Comparison of ENCODE assay signal across 10 cellular contexts in the genomic region with DNA sequence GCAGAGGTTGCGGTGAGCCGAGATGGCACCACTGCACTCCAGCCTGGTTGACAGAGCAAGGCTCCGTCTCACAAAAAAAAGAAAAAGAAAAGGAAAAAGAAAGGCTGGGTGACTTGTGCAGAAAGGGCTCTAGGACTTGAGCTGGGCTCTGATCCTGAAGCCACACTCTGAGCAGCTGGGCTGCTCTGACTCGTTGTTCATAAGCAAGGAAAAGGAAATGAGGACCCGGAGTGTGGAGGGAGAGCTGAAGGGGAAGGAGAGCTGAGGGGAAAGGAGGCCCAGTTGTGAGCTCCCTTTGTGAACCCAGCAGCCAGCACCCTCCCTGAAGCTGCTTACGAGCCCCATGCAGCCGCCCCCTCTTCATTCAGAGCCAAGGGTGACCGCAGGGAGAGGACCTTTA. TPM values are rescaled to one million over a fixed set of nuclear protein-coding genes. Genes with fewer than 3 reads are reported as not detected.
A peak's percentile ranks its signal among the peaks of the same experiment; 100 is the strongest.
DNase-seq lines count a peak whose midpoint lies in the region; ATAC-seq and TF ChIP-seq lines count a peak whose summit lies in the region.
"Had no signal": no experiment of that assay in that cellular context is flagged by ENCODE, and none has a peak within 500 bp of the region (broad histone marks: within the 10 kb centered on the region; RNA-seq: fewer than 3 reads in every experiment).

No MANE protein-coding gene starts in this region.

- peak overlapping the region; percentile 84 for H3K27ac Mint-ChIP-seq in activated T-helper 1 cell treated with anti-CD3 and anti-CD28 coated beads, Interleukin-12 subunit alpha, Interleukin-12 subunit beta, Interleukin-2, Interleukin-4 antibody, amounts not matched to agents 30 ng/mL and 10 ng/mL and 1 ng/mL, durations not matched to agents 14 hours and 24 hours and 36 hours
- peak overlapping the region; percentile 86 for H3K27ac Mint-ChIP-seq in memory B cell

- peaks cover 14% of the 10 kb centered on the region for H3K36me3 ChIP-seq in thoracic aorta

- peaks cover 14 to 23% of the 10 kb centered on the region in 2 donors for H3K4me1 ChIP-seq in thoracic aorta (ENCODE audit: control insufficient read depth in 1 of 2, low read depth in 2 of 2)

- DNase-seq in activated T-cell treated with anti-CD3 and anti-CD28 coated beads, Interleukin-2, amount 50 U/mL, for 4 hours: no peak
- DNase-seq in activated T-cell treated with anti-CD3 and anti-CD28 coated beads for 4 hours: no peak
- no peak for DNase-seq in activated T-helper 1 cell treated with anti-CD3 and anti-CD28 coated beads, Interleukin-12 subunit alpha, Interleukin-12 subunit beta, Interleukin-2, Interleukin-4 antibody, amounts not matched to agents 30 ng/mL and 10 ng/mL and 1 ng/mL, durations not matched to agents 14 hours and 24 hours and 36 hours (ENCODE audit: low spot score)
- DNase-seq in memory B cell (ENCODE audit: low spot score in 2 of 2): no peak
- DNase-seq in thoracic aorta (ENCODE audit: low spot score): no peak
- DNase-seq in GM10266 (ENCODE audit: extremely low spot score): no peak
- no peak for DNase-seq in NCI-H2171 (lab: John Stamatoyannopoulos, UW)
- DNase-seq: NCI-H1105 had no signal

- peak overlapping the region; percentile 64 to 66 for H3K27ac ChIP-seq in thoracic aorta

- no peaks in the 10 kb centered on the region for H3K27me3 Mint-ChIP-seq in activated T-cell treated with anti-CD3 and anti-CD28 coated beads, Interleukin-2, amount 50 U/mL, for 4 hours (ENCODE audit: low read depth)
- no peaks in the 10 kb centered on the region for H3K27me3 Mint-ChIP-seq in activated T-helper 1 cell treated with anti-CD3 and anti-CD28 coated beads, Interleukin-12 subunit alpha, Interleukin-12 subunit beta, Interleukin-2, Interleukin-4 antibody, amounts not matched to agents 30 ng/mL and 10 ng/mL and 1 ng/mL, durations not matched to agents 14 hours and 24 hours and 36 hours (ENCODE audit: insufficient read depth)
- H3K27me3 Mint-ChIP-seq in memory B cell: no peaks in the 10 kb centered on the region

- intact Hi-C loops in activated T-helper 1 cell treated with anti-CD3 and anti-CD28 coated beads, Interleukin-12 subunit alpha, Interleukin-12 subunit beta, Interleukin-2, Interleukin-4 antibody, amounts not matched to agents 30 ng/mL and 10 ng/mL and 1 ng/mL, durations not matched to agents 14 hours and 24 hours and 36 hours (cut with micrococcal nuclease): loop anchor here (1.0 kb wide), 1 partner anchor 9 kb away; no protein-coding TSS in a partner anchor

- peak; percentile 6 to 27 for ATAC-seq in activated T-cell treated with anti-CD3 and anti-CD28 coated beads, Interleukin-2, amount 50 U/mL, for 4 hours
- ATAC-seq in memory B cell (ENCODE audit: low read depth) (no peak), thoracic aorta (ENCODE audit: insufficient number of reproducible peaks, low FRiP score, low read depth) (no peak), HG02588 (IDR thresholded peaks at IDR 0.05; ENCODE audit: unreplicated experiment) (no peak)

- TF ChIP-seq CTCF in thoracic aorta (IDR thresholded peaks at IDR 0.05) (no peak), GM10266 (IDR thresholded peaks at IDR 0.05; ENCODE audit: control insufficient read depth, insufficient read depth, low read depth, missing control alignments) (no peak)

- peaks cover 7% of the 10 kb centered on the region for H3K36me3 Mint-ChIP-seq in activated T-cell treated with anti-CD3 and anti-CD28 coated beads, Interleukin-2, amount 50 U/mL, for 4 hours (ENCODE audit: insufficient read depth)
- H3K36me3 Mint-ChIP-seq in activated T-helper 1 cell treated with anti-CD3 and anti-CD28 coated beads, Interleukin-12 subunit alpha, Interleukin-12 subunit beta, Interleukin-2, Interleukin-4 antibody, amounts not matched to agents 30 ng/mL and 10 ng/mL and 1 ng/mL, durations not matched to agents 14 hours and 24 hours and 36 hours (ENCODE audit: low read depth): peaks cover 9% of the 10 kb centered on the region
- peaks cover 14% of the 10 kb centered on the region for H3K36me3 Mint-ChIP-seq in memory B cell

- no peak overlapping the region for H3K4me3 ChIP-seq in thoracic aorta

- peaks cover 58% of the 10 kb centered on the region for H3K4me1 Mint-ChIP-seq in activated T-cell treated with anti-CD3 and anti-CD28 coated beads, Interleukin-2, amount 50 U/mL, for 4 hours (ENCODE audit: low read depth)
- peaks cover 47% of the 10 kb centered on the region for H3K4me1 Mint-ChIP-seq in activated T-helper 1 cell treated with anti-CD3 and anti-CD28 coated beads, Interleukin-12 subunit alpha, Interleukin-12 subunit beta, Interleukin-2, Interleukin-4 antibody, amounts not matched to agents 30 ng/mL and 10 ng/mL and 1 ng/mL, durations not matched to agents 14 hours and 24 hours and 36 hours (ENCODE audit: low read depth)
- peaks cover 49% of the 10 kb centered on the region for H3K4me1 Mint-ChIP-seq in memory B cell

- H3K9me3 Mint-ChIP-seq in activated T-cell treated with anti-CD3 and anti-CD28 coated beads, Interleukin-2, amount 50 U/mL, for 4 hours: no peaks in the 10 kb centered on the region
- no peaks in the 10 kb centered on the region for H3K9me3 Mint-ChIP-seq in activated T-helper 1 cell treated with anti-CD3 and anti-CD28 coated beads, Interleukin-12 subunit alpha, Interleukin-12 subunit beta, Interleukin-2, Interleukin-4 antibody, amounts not matched to agents 30 ng/mL and 10 ng/mL and 1 ng/mL, durations not matched to agents 14 hours and 24 hours and 36 hours
- no peaks in the 10 kb centered on the region for H3K9me3 Mint-ChIP-seq in memory B cell

- peak overlapping the region; percentile 56 for H3K4me3 Mint-ChIP-seq in activated T-cell treated with anti-CD3 and anti-CD28 coated beads, Interleukin-2, amount 50 U/mL, for 4 hours
- peak overlapping the region; percentile 17 for H3K4me3 Mint-ChIP-seq in activated T-helper 1 cell treated with anti-CD3 and anti-CD28 coated beads, Interleukin-12 subunit alpha, Interleukin-12 subunit beta, Interleukin-2, Interleukin-4 antibody, amounts not matched to agents 30 ng/mL and 10 ng/mL and 1 ng/mL, durations not matched to agents 14 hours and 24 hours and 36 hours
- peak overlapping the region; percentile 68 for H3K4me3 Mint-ChIP-seq in memory B cell

- H3K27me3 ChIP-seq in thoracic aorta (replicated peaks; ENCODE audit: insufficient read depth): no peaks in the 10 kb centered on the region

- H3K9me3 ChIP-seq in thoracic aorta: no peaks in the 10 kb centered on the region

RNA-seq across cellular contexts. Expression of gene SH3BP1, which starts 12.4 kb away (rescaled TPM):
- 10 to 100 TPM; 51.1 to 54.3 (median 52.5) TPM for total RNA-seq in activated T-cell treated with anti-CD3 and anti-CD28 coated beads, Interleukin-2, amount 50 U/mL, for 4 hours
- total RNA-seq in activated T-helper 1 cell treated with anti-CD3 and anti-CD28 coated beads, Interleukin-12 subunit alpha, Interleukin-12 subunit beta, Interleukin-2, Interleukin-4 antibody, amounts not matched to agents 30 ng/mL and 10 ng/mL and 1 ng/mL, durations not matched to agents 14 hours and 24 hours and 36 hours: 110 and 116 TPM in 2 replicates
- 10 to 100 TPM in 1 of 2 donors, 1 to 10 TPM in 1; 5.6 to 14.2 TPM for total RNA-seq in thoracic aorta

RNA-seq across cellular contexts. Expression of gene GGA1, which starts 18.5 kb away (rescaled TPM):
- total RNA-seq in activated T-cell treated with anti-CD3 and anti-CD28 coated beads, Interleukin-2, amount 50 U/mL, for 4 hours: 10 to 100 TPM; 73.3 to 79.5 (median 77.3) TPM
- 70.8 and 78.9 TPM in 2 replicates for total RNA-seq in activated T-helper 1 cell treated with anti-CD3 and anti-CD28 coated beads, Interleukin-12 subunit alpha, Interleukin-12 subunit beta, Interleukin-2, Interleukin-4 antibody, amounts not matched to agents 30 ng/mL and 10 ng/mL and 1 ng/mL, durations not matched to agents 14 hours and 24 hours and 36 hours
- total RNA-seq in thoracic aorta: 10 to 100 TPM; 59.9 to 61.2 TPM

RNA-seq across cellular contexts. Expression of gene PDXP, which starts 31.4 kb away (rescaled TPM):
- 10 to 100 TPM; 39.0 to 50.2 (median 43.7) TPM for total RNA-seq in activated T-cell treated with anti-CD3 and anti-CD28 coated beads, Interleukin-2, amount 50 U/mL, for 4 hours
- 47.0 and 50.4 TPM in 2 replicates for total RNA-seq in activated T-helper 1 cell treated with anti-CD3 and anti-CD28 coated beads, Interleukin-12 subunit alpha, Interleukin-12 subunit beta, Interleukin-2, Interleukin-4 antibody, amounts not matched to agents 30 ng/mL and 10 ng/mL and 1 ng/mL, durations not matched to agents 14 hours and 24 hours and 36 hours
- total RNA-seq in thoracic aorta: 10 to 100 TPM in 1 of 2 donors, 1 to 10 TPM in 1; 6.3 to 13.8 TPM

RNA-seq across cellular contexts. Expression of gene LGALS2, which starts 47.2 kb away (rescaled TPM):
- total RNA-seq in activated T-cell treated with anti-CD3 and anti-CD28 coated beads, Interleukin-2, amount 50 U/mL, for 4 hours: not detected
- total RNA-seq in activated T-helper 1 cell treated with anti-CD3 and anti-CD28 coated beads, Interleukin-12 subunit alpha, Interleukin-12 subunit beta, Interleukin-2, Interleukin-4 antibody, amounts not matched to agents 30 ng/mL and 10 ng/mL and 1 ng/mL, durations not matched to agents 14 hours and 24 hours and 36 hours: not detected in 2 replicates
- not detected for total RNA-seq in thoracic aorta
- total RNA-seq: urinary bladder had no signal

RNA-seq across cellular contexts. Expression of gene LGALS1, which starts 48.3 kb away (rescaled TPM):
- total RNA-seq in activated T-cell treated with anti-CD3 and anti-CD28 coated beads, Interleukin-2, amount 50 U/mL, for 4 hours: 10 to 100 TPM; 23.5 to 39.5 (median 24.9) TPM
- total RNA-seq in activated T-helper 1 cell treated with anti-CD3 and anti-CD28 coated beads, Interleukin-12 subunit alpha, Interleukin-12 subunit beta, Interleukin-2, Interleukin-4 antibody, amounts not matched to agents 30 ng/mL and 10 ng/mL and 1 ng/mL, durations not matched to agents 14 hours and 24 hours and 36 hours: 245 and 254 TPM in 2 replicates
- total RNA-seq in thoracic aorta: 1,000 to 10,000 TPM; 1,470 to 1,957 TPM

Comparison
In these comparisons a context has a peak if more than half of its experiments do, and no peak if none do; other contexts are left out.
1. ATAC-seq: peak in activated T-cell treated with anti-CD3 and anti-CD28 coated beads, Interleukin-2, amount 50 U/mL, for 4 hours (2 of 2); none in memory B cell (single experiment), thoracic aorta (single experiment) and HG02588 (single experiment).
2. H3K4me3 Mint-ChIP-seq: peak in every context shown above with its lines; median percentile 68 in memory B cell; 56 in activated T-cell treated with anti-CD3 and anti-CD28 coated beads, Interleukin-2, amount 50 U/mL, for 4 hours; 17 in activated T-helper 1 cell treated with anti-CD3 and anti-CD28 coated beads, Interleukin-12 subunit alpha, Interleukin-12 subunit beta, Interleukin-2, Interleukin-4 antibody, amounts not matched to agents 30 ng/mL and 10 ng/mL and 1 ng/mL, durations not matched to agents 14 hours and 24 hours and 36 hours.